20 cellular contexts compared by ENCODE assay signal in the genomic region with DNA sequence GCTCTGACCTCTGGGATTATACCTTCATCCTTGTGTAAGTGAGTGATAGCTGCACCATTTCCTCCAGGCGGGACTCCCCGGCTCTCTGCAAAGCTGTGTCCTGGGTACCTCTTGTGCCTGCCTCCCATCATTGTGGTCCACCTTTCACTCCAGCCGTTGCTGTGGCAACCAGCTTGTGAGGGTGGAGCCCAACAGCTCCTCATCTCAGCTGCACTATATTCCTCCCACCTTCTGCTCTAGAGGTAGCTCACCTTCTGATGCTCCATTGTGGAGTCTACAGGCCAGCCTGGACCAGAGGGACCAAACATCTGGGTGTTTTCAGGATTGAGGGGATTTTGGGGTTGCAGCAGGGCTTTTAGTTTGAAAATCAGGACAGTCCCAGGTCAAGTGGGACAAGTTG.
"Had no signal": no experiment of that assay in that cellular context is flagged by ENCODE, and none has a peak within 500 bp of the region (broad histone marks: within the 10 kb centered on the region; RNA-seq: fewer than 3 reads in every experiment).

No MANE protein-coding gene starts in this region.

- ATAC-seq: activated CD8-positive, alpha-beta T cell treated with anti-CD3 and anti-CD28 coated beads, Interleukin-2, amount 10 ng/mL, durations not matched to agents 7 days and 5 days; gastrocnemius medialis; left colon; stimulated activated naive CD8-positive, alpha-beta T cell treated with anti-CD3 and anti-CD28 coated beads, Interleukin-15, Interleukin-2, amounts not matched to agents 100 U/mL and 50 U/mL, for 24 hours had no signal

- H3K4me1 ChIP-seq: breast epithelium, colonic mucosa, esophagus squamous epithelium, prostate gland had no signal

- DNase-seq: activated CD4-positive, alpha-beta T cell treated with anti-CD3 and anti-CD28 coated beads for 1 hour; activated CD4-positive, alpha-beta T cell treated with anti-CD3 and anti-CD28 coated beads, Interleukin-2, amount 50 U/mL, for 1 hour; activated CD8-positive, alpha-beta T cell treated with anti-CD3 and anti-CD28 coated beads, Interleukin-2, amount 10 ng/mL, durations not matched to agents 7 days and 5 days; activated naive CD8-positive, alpha-beta T cell treated with anti-CD3 and anti-CD28 coated beads for 36 hours; activated T-cell treated with anti-CD3 and anti-CD28 coated beads, Interleukin-2, amount 50 U/mL, for 1 hour; colonic mucosa; esophagus squamous epithelium; gastrocnemius medialis; head of caudate nucleus; hypothalamus; left colon; ovary; stimulated activated CD4-positive, alpha-beta T cell treated with anti-CD3 and anti-CD28 coated beads, Interleukin-4, amount 100 ng/mL, for 4 hours; stimulated activated naive CD8-positive, alpha-beta T cell treated with anti-CD3 and anti-CD28 coated beads, Interleukin-15, Interleukin-2, amounts not matched to agents 100 U/mL and 50 U/mL, for 24 hours; upper lobe of left lung had no signal

- H3K9me3 Mint-ChIP-seq: activated naive CD8-positive, alpha-beta T cell treated with anti-CD3 and anti-CD28 coated beads for 36 hours had no signal

- H3K27me3 Mint-ChIP-seq: activated naive CD8-positive, alpha-beta T cell treated with anti-CD3 and anti-CD28 coated beads for 36 hours; memory B cell had no signal

- H3K36me3 Mint-ChIP-seq: activated naive CD8-positive, alpha-beta T cell treated with anti-CD3 and anti-CD28 coated beads for 36 hours had no signal

- H3K27me3 ChIP-seq: breast epithelium, colonic mucosa, esophagus squamous epithelium, gastrocnemius medialis, ovary, upper lobe of left lung had no signal

- H3K4me3 Mint-ChIP-seq: activated CD8-positive, alpha-beta T cell treated with anti-CD3 and anti-CD28 coated beads, Interleukin-2, amount 10 ng/mL, durations not matched to agents 7 days and 5 days; activated naive CD8-positive, alpha-beta T cell treated with anti-CD3 and anti-CD28 coated beads for 36 hours; memory B cell; neural crest cell had no signal

- H3K27ac ChIP-seq: breast epithelium, colonic mucosa, esophagus squamous epithelium, gastrocnemius medialis, ovary, prostate gland, upper lobe of left lung, VCaP had no signal

- H3K27ac Mint-ChIP-seq: activated CD8-positive, alpha-beta T cell treated with anti-CD3 and anti-CD28 coated beads, Interleukin-2, amount 10 ng/mL, durations not matched to agents 7 days and 5 days; activated naive CD8-positive, alpha-beta T cell treated with anti-CD3 and anti-CD28 coated beads for 36 hours; memory B cell had no signal

- H3K36me3 ChIP-seq: breast epithelium, colonic mucosa, esophagus squamous epithelium, gastrocnemius medialis, ovary, prostate gland, upper lobe of left lung had no signal

- H3K4me3 ChIP-seq: breast epithelium, colonic mucosa, esophagus squamous epithelium, gastrocnemius medialis, ovary, prostate gland, upper lobe of left lung had no signal
